Comparison of ENCODE assay signal across 7 cellular contexts in the genomic region with DNA sequence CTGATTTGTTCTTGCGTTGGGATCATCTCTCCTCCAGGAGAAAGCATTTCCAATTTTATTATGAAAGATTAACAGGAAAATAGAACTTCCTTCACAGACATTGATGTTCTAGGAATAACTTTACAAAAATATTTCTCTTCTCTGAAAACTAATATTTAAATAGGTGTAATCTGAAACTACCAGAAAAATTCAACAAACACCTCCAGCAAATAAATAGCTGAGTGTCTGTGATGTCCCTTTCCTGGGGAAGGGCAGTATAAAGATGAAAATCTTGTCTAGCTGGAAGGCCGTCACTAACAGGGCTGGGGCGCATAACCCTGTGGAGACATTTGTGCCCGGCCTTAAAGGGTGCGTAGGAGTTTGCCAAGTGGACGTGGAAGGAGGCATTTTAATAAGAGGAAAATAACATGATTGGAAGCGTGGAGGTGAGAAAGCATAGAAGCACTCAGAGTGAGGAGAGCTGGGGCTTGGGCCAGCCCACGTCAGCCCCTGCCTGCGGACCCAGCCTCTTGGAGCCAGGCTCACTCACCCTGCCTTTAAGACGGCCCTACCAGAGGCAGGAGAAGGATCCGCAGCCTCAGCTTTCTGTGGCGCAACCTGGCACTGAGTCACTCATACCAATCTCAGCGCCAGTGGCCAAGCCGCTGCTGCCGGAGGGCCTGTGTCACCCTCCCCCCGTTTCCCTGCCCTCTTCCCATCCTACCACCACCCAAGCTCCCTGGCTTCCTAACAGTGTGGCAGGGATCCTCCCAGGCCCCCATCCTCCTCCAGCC.
DNase-seq lines count a peak whose midpoint lies in the region; ATAC-seq and TF ChIP-seq lines count a peak whose summit lies in the region.

No MANE protein-coding gene starts in this region.

- TF ChIP-seq CTCF in NB4 (IDR thresholded peaks at IDR 0.05; ENCODE audit: low read depth, low read length) (no peak), nephron (IDR thresholded peaks at IDR 0.05; ENCODE audit: unreplicated experiment in 3 of 3) (no peak)

- peaks cover 2% of the 10 kb centered on the region for H3K27me3 Mint-ChIP-seq in activated naive CD8-positive, alpha-beta T cell treated with anti-CD3 and anti-CD28 coated beads, Interleukin-2, amount 10 ng/mL, durations not matched to agents 7 days and 5 days
- no peaks in the 10 kb centered on the region for H3K27me3 Mint-ChIP-seq in nephron (ENCODE audit: low read depth)

- H3K36me3 Mint-ChIP-seq in activated naive CD8-positive, alpha-beta T cell treated with anti-CD3 and anti-CD28 coated beads, Interleukin-2, amount 10 ng/mL, durations not matched to agents 7 days and 5 days: peaks cover 1% of the 10 kb centered on the region
- peaks cover 3% of the 10 kb centered on the region for H3K36me3 Mint-ChIP-seq in nephron (ENCODE audit: low read depth)

- POLR2A ChIA-PET in activated naive CD8-positive, alpha-beta T cell treated with anti-CD3 and anti-CD28 coated beads, Interleukin-2, amount 10 ng/mL, durations not matched to agents 7 days and 5 days (lab: Charles Lee): interaction anchor here (0.6 to 1.5 kb wide), 9 partner anchors 20 to 402 kb away, joined by 3 to 7 read pairs (median 4); partner anchors contain the start of gene TAB2

- DNase-seq in NB4 (ENCODE audit: low read depth) (peak; percentile 92), NCI-H1092 treated with DMSO at 0.1 percent for 48 hours (lab: John Stamatoyannopoulos, UW) (no peak), NAMALWA (ENCODE audit: low spot score) (no peak), cerebellum (ENCODE audit: low spot score) (no peak)
- no peak for DNase-seq in activated naive CD8-positive, alpha-beta T cell treated with anti-CD3 and anti-CD28 coated beads, Interleukin-2, amount 10 ng/mL, durations not matched to agents 7 days and 5 days

- peak; percentile 24 for ATAC-seq in GM21447 (IDR thresholded peaks at IDR 0.05; ENCODE audit: unreplicated experiment)
- ATAC-seq in activated naive CD8-positive, alpha-beta T cell treated with anti-CD3 and anti-CD28 coated beads, Interleukin-2, amount 10 ng/mL, durations not matched to agents 7 days and 5 days (ENCODE audit: low read depth): no peak

- H3K9me3 Mint-ChIP-seq in activated naive CD8-positive, alpha-beta T cell treated with anti-CD3 and anti-CD28 coated beads, Interleukin-2, amount 10 ng/mL, durations not matched to agents 7 days and 5 days: no peaks in the 10 kb centered on the region
- H3K9me3 Mint-ChIP-seq in nephron: no peaks in the 10 kb centered on the region

- no peak overlapping the region for H3K4me3 ChIP-seq in NB4 (ENCODE audit: low read depth, low read length)

- peaks cover 49% of the 10 kb centered on the region for H3K4me1 Mint-ChIP-seq in activated naive CD8-positive, alpha-beta T cell treated with anti-CD3 and anti-CD28 coated beads, Interleukin-2, amount 10 ng/mL, durations not matched to agents 7 days and 5 days
- H3K4me1 Mint-ChIP-seq in nephron: peaks cover 59% of the 10 kb centered on the region

- peak overlapping the region; percentile 69 for H3K4me3 Mint-ChIP-seq in activated naive CD8-positive, alpha-beta T cell treated with anti-CD3 and anti-CD28 coated beads, Interleukin-2, amount 10 ng/mL, durations not matched to agents 7 days and 5 days
- H3K4me3 Mint-ChIP-seq in nephron: no peak overlapping the region

- H3K27ac Mint-ChIP-seq in activated naive CD8-positive, alpha-beta T cell treated with anti-CD3 and anti-CD28 coated beads, Interleukin-2, amount 10 ng/mL, durations not matched to agents 7 days and 5 days: peak overlapping the region; percentile 87
- H3K27ac Mint-ChIP-seq in nephron: peak overlapping the region; percentile 24 to 95 (median 88)

- no peak for TF ChIP-seq POLR2A in NB4 (IDR thresholded peaks at IDR 0.05; ENCODE audit: extremely low read depth, insufficient read length)
